Comparison of ENCODE assay signal across 14 cellular contexts in the genomic region with DNA sequence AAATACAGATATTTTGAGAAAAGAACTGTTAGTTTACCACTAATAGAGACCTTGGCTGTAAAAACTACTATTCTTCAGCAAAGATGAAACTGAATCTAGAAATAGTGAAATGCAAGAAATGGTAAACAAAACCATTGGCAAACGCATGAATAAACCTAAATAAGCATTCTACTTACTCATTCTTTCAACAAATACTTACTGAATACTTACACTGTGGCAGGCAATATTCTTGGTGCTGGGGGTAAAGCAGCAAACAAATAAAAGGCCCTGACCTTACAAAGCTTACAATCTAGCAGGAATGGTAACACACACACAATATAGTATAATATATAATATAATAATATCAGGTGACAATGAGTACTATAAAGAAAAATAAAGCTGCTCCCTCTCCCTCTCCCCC. TPM values are rescaled to one million over a fixed set of nuclear protein-coding genes. Genes with fewer than 3 reads are reported as not detected.
DNase-seq lines count a peak whose midpoint lies in the region; ATAC-seq and TF ChIP-seq lines count a peak whose summit lies in the region.
"Had no signal": no experiment of that assay in that cellular context is flagged by ENCODE, and none has a peak within 500 bp of the region (broad histone marks: within the 10 kb centered on the region; RNA-seq: fewer than 3 reads in every experiment).

No MANE protein-coding gene starts in this region.

- H3K27me3 ChIP-seq in PC-3 (ENCODE audit: low read length), result no peaks in the 10 kb centered on the region
- H3K27me3 ChIP-seq: MG63 had no signal

- no peaks in the 10 kb centered on the region for H3F3A ChIP-seq in PC-3 (ENCODE audit: low read length, unreplicated experiment)

- intact Hi-C loops in PC-3 (cut with micrococcal nuclease), result no loop called here
- intact Hi-C loops in activated CD4-positive, alpha-beta memory T cell treated with anti-CD3 and anti-CD28 coated beads for 36 hours (cut with micrococcal nuclease), result no loop called here

- peak; percentile 47 for ATAC-seq in GM18868 (IDR thresholded peaks at IDR 0.05; ENCODE audit: unreplicated experiment)
- ATAC-seq in PC-3, result peak; percentile 61
- ATAC-seq in central memory CD8-positive, alpha-beta T cell (replicated peaks; ENCODE audit: extremely low read depth, poor library complexity, severe bottlenecking), result no peak
- ATAC-seq: Panc1 had no signal

- no peaks in the 10 kb centered on the region for H3K9me2 ChIP-seq in PC-3 (replicated peaks; ENCODE audit: low read length)

- H3K27ac ChIP-seq in PC-3 (ENCODE audit: low read length), result no peak overlapping the region
- H3K27ac ChIP-seq: RWPE1 had no signal

- H2AFZ ChIP-seq in PC-3 (ENCODE audit: low read length), result no peak overlapping the region

- no peak for TF ChIP-seq CTCF in PC-3 (conservative IDR thresholded peaks at IDR 0.05; ENCODE audit: low read depth, low read length)

- CTCF ChIA-PET in PC-3 (lab: Charles Lee), result no interaction called here
- CTCF ChIA-PET in activated CD4-positive, alpha-beta memory T cell treated with anti-CD3 and anti-CD28 coated beads for 36 hours (lab: Charles Lee), result no interaction called here

- H3K9me3 ChIP-seq in PC-3 (ENCODE audit: low read length), result no peaks in the 10 kb centered on the region
- H3K9me3 ChIP-seq: MG63 had no signal

- H3K27ac Mint-ChIP-seq in central memory CD8-positive, alpha-beta T cell (ENCODE audit: low read depth), result peak overlapping the region; percentile 47
- H3K27ac Mint-ChIP-seq in activated CD4-positive, alpha-beta memory T cell treated with anti-CD3 and anti-CD28 coated beads for 36 hours, result no peak overlapping the region

- H3K36me3 ChIP-seq in PC-3 (ENCODE audit: low read depth, low read length), result no peaks in the 10 kb centered on the region

- no peaks in the 10 kb centered on the region for H3K27me3 Mint-ChIP-seq in central memory CD8-positive, alpha-beta T cell
- no peaks in the 10 kb centered on the region for H3K27me3 Mint-ChIP-seq in activated CD4-positive, alpha-beta memory T cell treated with anti-CD3 and anti-CD28 coated beads for 36 hours

- no peaks in the 10 kb centered on the region for H4K20me1 ChIP-seq in PC-3 (ENCODE audit: low read length)

- no peak overlapping the region for H3K4me3 ChIP-seq in PC-3 (ENCODE audit: low read length)
- H3K4me3 ChIP-seq: MG63 had no signal

- H3K4me1 Mint-ChIP-seq in central memory CD8-positive, alpha-beta T cell, result peaks cover 14% of the 10 kb centered on the region
- H3K4me1 Mint-ChIP-seq in activated CD4-positive, alpha-beta memory T cell treated with anti-CD3 and anti-CD28 coated beads for 36 hours (ENCODE audit: low read depth), result no peaks in the 10 kb centered on the region

- POLR2A ChIA-PET in PC-3 (lab: Charles Lee; ENCODE audit: unreplicated experiment), result no interaction called here
- POLR2A ChIA-PET in activated CD4-positive, alpha-beta memory T cell treated with anti-CD3 and anti-CD28 coated beads for 36 hours (lab: Charles Lee), result no interaction called here

- no TSS peak for BruUV-seq in PC-3 (replicated peaks; lab: Mats Ljungman, UMichigan)

- no peaks in the 10 kb centered on the region for H3K4me1 ChIP-seq in PC-3 (ENCODE audit: insufficient read depth, low read length)

- no peak overlapping the region for H3K9ac ChIP-seq in PC-3 (ENCODE audit: low read length)

- H3K36me3 Mint-ChIP-seq in central memory CD8-positive, alpha-beta T cell (ENCODE audit: insufficient read depth), result peaks cover 2% of the 10 kb centered on the region
- no peaks in the 10 kb centered on the region for H3K36me3 Mint-ChIP-seq in activated CD4-positive, alpha-beta memory T cell treated with anti-CD3 and anti-CD28 coated beads for 36 hours

- H3K4me2 ChIP-seq in PC-3 (ENCODE audit: low read length), result no peak overlapping the region

- no peaks in the 10 kb centered on the region for H3K79me2 ChIP-seq in PC-3 (ENCODE audit: low read length)

- H3K9me3 Mint-ChIP-seq in central memory CD8-positive, alpha-beta T cell, result no peaks in the 10 kb centered on the region
- H3K9me3 Mint-ChIP-seq in activated CD4-positive, alpha-beta memory T cell treated with anti-CD3 and anti-CD28 coated beads for 36 hours, result no peaks in the 10 kb centered on the region

- DNase-seq in PC-3, result no peak
- no peak for DNase-seq in central memory CD8-positive, alpha-beta T cell (ENCODE audit: low spot score in 2 of 2)
- peak; percentile 6 for DNase-seq in renal cortical epithelial cell (ENCODE audit: low read depth)
- no peak for DNase-seq in NCI-H2081 treated with DMSO at 0.1 percent for 48 hours (lab: John Stamatoyannopoulos, UW)
- DNase-seq in NOMO-1 treated with DMSO at 0.1 percent for 48 hours (lab: John Stamatoyannopoulos, UW; ENCODE audit: unreplicated experiment), result no peak
- DNase-seq in activated CD4-positive, alpha-beta memory T cell treated with anti-CD3 and anti-CD28 coated beads for 36 hours, result no peak
- DNase-seq: KBM-7, NCI-H2029, NCI-H526 treated with DMSO at 0.1 percent for 48 hours, SHP77 had no signal

- H3K4me3 Mint-ChIP-seq in central memory CD8-positive, alpha-beta T cell, result no peak overlapping the region
- H3K4me3 Mint-ChIP-seq in activated CD4-positive, alpha-beta memory T cell treated with anti-CD3 and anti-CD28 coated beads for 36 hours, result no peak overlapping the region

RNA-seq across cellular contexts. Expression of gene KATNAL1, which starts 38.7 kb away (rescaled TPM):
- total RNA-seq in PC-3 (2014; rRNA removed) (4.1 and 4.3 TPM in 2 replicates), renal cortical epithelial cell (21.5 and 36.3 TPM in 2 replicates)
- 10 to 100 TPM; 13.9 to 16.8 TPM for total RNA-seq in activated CD4-positive, alpha-beta memory T cell treated with anti-CD3 and anti-CD28 coated beads for 36 hours
